22 cellular contexts compared by ENCODE assay signal in the genomic region with DNA sequence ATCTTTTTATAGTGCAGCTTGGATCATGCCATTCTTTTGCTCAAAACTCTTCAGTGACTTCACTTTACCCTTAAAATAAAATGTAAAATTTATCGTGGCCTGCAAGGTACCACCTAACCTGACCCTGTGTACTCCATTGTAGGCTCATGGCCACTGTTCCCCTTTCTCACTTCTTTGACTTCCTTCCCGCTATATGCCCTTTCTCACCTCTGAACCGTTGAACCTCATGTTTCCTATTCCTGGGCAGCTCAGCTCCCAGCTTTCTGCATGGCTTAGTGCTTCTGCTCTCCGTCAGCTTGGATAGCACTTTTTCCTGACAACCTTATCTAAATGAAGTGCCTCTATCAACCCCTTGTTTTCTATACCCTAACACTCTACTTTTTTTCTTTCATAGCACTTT.
DNase-seq lines count a peak whose midpoint lies in the region; ATAC-seq, FAIRE-seq and TF ChIP-seq lines count a peak whose summit lies in the region.
"Had no signal": no experiment of that assay in that cellular context is flagged by ENCODE, and none has a peak within 500 bp of the region (broad histone marks: within the 10 kb centered on the region; RNA-seq: fewer than 3 reads in every experiment).

No MANE protein-coding gene starts in this region.

- H3K36me3 Mint-ChIP-seq in MCF 10A (ENCODE audit: insufficient read depth, unreplicated experiment): peaks cover 92% of the 10 kb centered on the region
- H3K36me3 Mint-ChIP-seq in neural crest cell (ENCODE audit: low read depth): peaks cover 21% of the 10 kb centered on the region

- TF ChIP-seq POLR2A in HepG2 (IDR thresholded peaks at IDR 0.05; ENCODE audit: insufficient read depth in 1 of 2, low read depth in 2 of 2, low read length in 2 of 2): no peak

- no peak overlapping the region for H3K4me3 Mint-ChIP-seq in MCF 10A (ENCODE audit: unreplicated experiment)
- no peak overlapping the region for H3K4me3 Mint-ChIP-seq in neural crest cell
- H3K4me3 Mint-ChIP-seq: B cell; CD4-positive, CD25-positive, alpha-beta regulatory T cell; CD8-positive, alpha-beta T cell; HFFc6 had no signal

- TF ChIP-seq CTCF in MCF 10A (IDR thresholded peaks at IDR 0.05; ENCODE audit: unreplicated experiment) (no peak), mammary epithelial cell (conservative IDR thresholded peaks at IDR 0.05 in 1 of 2, IDR thresholded peaks at IDR 0.05 in 1 of 2; ENCODE audit: extremely low read depth in 1 of 2, insufficient read depth in 1 of 2, low read depth in 1 of 2, low read length in 2 of 2) (no peak), liver (IDR thresholded peaks at IDR 0.05; ENCODE audit: low read depth, low read length, missing input control) (no peak), HepG2 (CRISPR knock-in tag; IDR thresholded peaks at IDR 0.05) (no peak), neural crest cell (conservative IDR thresholded peaks at IDR 0.05) (no peak)

- ATAC-seq in HepG2: no peak
- ATAC-seq: CD8-positive, alpha-beta T cell had no signal

- no peak for TF ChIP-seq EP300 in HepG2 (IDR thresholded peaks at IDR 0.05; ENCODE audit: low read depth in 2 of 2, low read length in 2 of 2)
- no peak for TF ChIP-seq EP300 in HepG2 (CRISPR knock-in tag; IDR thresholded peaks at IDR 0.05; ENCODE audit: borderline replicate concordance)

- no peaks in the 10 kb centered on the region for H3K27me3 ChIP-seq in mammary epithelial cell (ENCODE audit: insufficient read depth, low read length)
- H3K27me3 ChIP-seq in liver (ENCODE audit: control insufficient read depth in 4 of 4, insufficient read depth in 4 of 4, low read length in 3 of 4): no peaks in the 10 kb centered on the region
- no peaks in the 10 kb centered on the region for H3K27me3 ChIP-seq in HepG2 (ENCODE audit: control insufficient read depth in 1 of 2, insufficient read depth in 2 of 2, low read length in 2 of 2)
- H3K27me3 ChIP-seq: BLaER1 had no signal

- BruUV-seq in MCF 10A (replicated peaks; lab: Mats Ljungman, UMichigan) (no TSS peak), mammary epithelial cell (replicated peaks; lab: Mats Ljungman, UMichigan) (no TSS peak), HepG2 (replicated peaks; lab: Mats Ljungman, UMichigan) (no TSS peak)

- POLR2A ChIA-PET in MCF 10A (lab: Yijun Ruan, JAX) (interaction anchor here (0.6 to 1.6 kb wide), 3 partner anchors 8 to 166 kb away, joined by 3 to 5 read pairs (median 3); no protein-coding TSS in a partner anchor), HepG2 (lab: Yijun Ruan, JAX) (no interaction called here)

- no peak for FAIRE-seq in HepG2 (lab: Jason Lieb, UNC)
- FAIRE-seq: A204.1, G401.6, GM12892, H54 had no signal

- H3K4me3 ChIP-seq in mammary epithelial cell (replicated peaks in 1 of 3; ENCODE audit: insufficient read depth in 1 of 3, low read depth in 2 of 3, low read length in 3 of 3) (no peak overlapping the region), liver (ENCODE audit: low read depth in 1 of 3, low read length in 3 of 3) (no peak overlapping the region), HepG2 (replicated peaks in 1 of 3; ENCODE audit: insufficient read depth in 1 of 3, low read depth in 2 of 3, low read length in 3 of 3) (no peak overlapping the region)
- H3K4me3 ChIP-seq: BLaER1, HAP-1 had no signal

- H3K9ac ChIP-seq in mammary epithelial cell (ENCODE audit: insufficient read depth, low read length): no peak overlapping the region
- no peak overlapping the region for H3K9ac ChIP-seq in liver (ENCODE audit: low read depth in 1 of 2, low read length in 2 of 2)
- H3K9ac ChIP-seq in HepG2 (ENCODE audit: insufficient read depth, low read depth, low read length): no peak overlapping the region
- H3K9ac ChIP-seq: BLaER1 had no signal

- H3K4me1 Mint-ChIP-seq in MCF 10A (ENCODE audit: insufficient read depth, unreplicated experiment): peaks cover 17% of the 10 kb centered on the region
- peaks cover 7% of the 10 kb centered on the region for H3K4me1 Mint-ChIP-seq in neural crest cell
- H3K4me1 Mint-ChIP-seq: B cell had no signal

- 93% methylated on average over 4 of the region's 4 CpGs for WGBS in mammary epithelial cell (ENCODE audit: low coverage, missing lambda C conversion rate)
- WGBS in liver: 70% methylated on average over 4 of the region's 4 CpGs
- WGBS in HepG2 (ENCODE audit: low lambda C conversion rate): 86% methylated on average over 4 of the region's 4 CpGs

- H3K27ac ChIP-seq in mammary epithelial cell (ENCODE audit: insufficient read depth, low read depth, low read length): no peak overlapping the region
- H3K27ac ChIP-seq in liver (ENCODE audit: low read depth in 1 of 2, low read length in 2 of 2): no peak overlapping the region
- H3K27ac ChIP-seq in HepG2 (ENCODE audit: extremely low read length, insufficient read depth, low read length): no peak overlapping the region
- H3K27ac ChIP-seq: 22Rv1, BLaER1, C4-2B had no signal

- in situ Hi-C loops in mammary epithelial cell (cut with MboI; ENCODE audit: low sequenced_read_pairs in 2 of 2): no loop called here
- in situ Hi-C loops in HepG2 (cut with HindIII; ENCODE audit: extremely low pct_ligation_motif_present, low pct_unique_long_range_greater_than_20kb): no loop called here

- H3K27ac Mint-ChIP-seq in MCF 10A (ENCODE audit: low read depth, unreplicated experiment) (peak overlapping the region; percentile 0), neural crest cell (ENCODE audit: unreplicated experiment) (peak overlapping the region; percentile 45)
- H3K27ac Mint-ChIP-seq: B cell; CD8-positive, alpha-beta T cell; HFFc6 had no signal

- H3K79me2 ChIP-seq in mammary epithelial cell (ENCODE audit: insufficient read depth, low read length) (peaks cover 69% of the 10 kb centered on the region), HepG2 (ENCODE audit: insufficient read depth, low read length) (no peaks in the 10 kb centered on the region)

- dilution Hi-C loops in mammary epithelial cell (cut with HindIII; ENCODE audit: low sequenced_read_pairs): no loop called here

- no peak for DNase-seq in MCF 10A (ENCODE audit: unreplicated experiment)
- no peak for DNase-seq in mammary epithelial cell
- no peak for DNase-seq in HepG2 (ENCODE audit: low spot score)
- no peak for DNase-seq in neural crest cell (ENCODE audit: low read depth, low spot score)
- DNase-seq in NCI-H2227 treated with DMSO at 0.1 percent for 48 hours (lab: John Stamatoyannopoulos, UW): no peak
- DNase-seq: Caco-2; CD4-positive, CD25-positive, alpha-beta regulatory T cell; CD8-positive, alpha-beta T cell; DMS153; DND-41; GOT3; HFFc6 had no signal

- H3K9me3 ChIP-seq in mammary epithelial cell (replicated peaks; ENCODE audit: insufficient read depth, low read length) (no peaks in the 10 kb centered on the region), liver (ENCODE audit: control insufficient read depth in 4 of 4, low read length in 3 of 4) (no peaks in the 10 kb centered on the region), HepG2 (ENCODE audit: low read length) (no peaks in the 10 kb centered on the region)
- H3K9me3 ChIP-seq: BLaER1, Caco-2, HAP-1 had no signal

- H3K27me3 Mint-ChIP-seq in MCF 10A (ENCODE audit: insufficient read depth, unreplicated experiment) (no peaks in the 10 kb centered on the region), neural crest cell (ENCODE audit: low read depth) (no peaks in the 10 kb centered on the region)
- H3K27me3 Mint-ChIP-seq: CD4-positive, CD25-positive, alpha-beta regulatory T cell had no signal

- H3K4me2 ChIP-seq in mammary epithelial cell (ENCODE audit: insufficient read depth, low read depth, low read length) (no peak overlapping the region), HepG2 (ENCODE audit: low read depth, low read length) (no peak overlapping the region)
- H3K4me2 ChIP-seq: BLaER1 had no signal

- no peaks in the 10 kb centered on the region for H4K20me1 ChIP-seq in mammary epithelial cell (ENCODE audit: insufficient read depth, low read length)
- H4K20me1 ChIP-seq in HepG2 (ENCODE audit: insufficient read depth, low read length): no peaks in the 10 kb centered on the region
- H4K20me1 ChIP-seq: BLaER1 had no signal

- no peak for TF ChIP-seq RAD21 in liver (IDR thresholded peaks at IDR 0.05)
- no peak for TF ChIP-seq RAD21 in HepG2 (CRISPR knock-in tag; IDR thresholded peaks at IDR 0.05)

- H3K4me1 ChIP-seq in mammary epithelial cell (ENCODE audit: insufficient read depth, low read length) (no peaks in the 10 kb centered on the region), liver (ENCODE audit: control insufficient read depth in 4 of 4, insufficient read depth in 4 of 4, low read length in 3 of 4) (no peaks in the 10 kb centered on the region), HepG2 (ENCODE audit: insufficient read depth, low read length) (no peaks in the 10 kb centered on the region)
- H3K4me1 ChIP-seq: BLaER1, Caco-2 had no signal

- no peaks in the 10 kb centered on the region for H3K9me3 Mint-ChIP-seq in MCF 10A (ENCODE audit: unreplicated experiment)
- H3K9me3 Mint-ChIP-seq in neural crest cell: no peaks in the 10 kb centered on the region
- H3K9me3 Mint-ChIP-seq: CD8-positive, alpha-beta T cell; HFFc6 had no signal

- peaks cover 23% of the 10 kb centered on the region for H3K36me3 ChIP-seq in mammary epithelial cell (ENCODE audit: insufficient read depth, low read length)
- peaks cover 0 to 4% (median 0%) of the 10 kb centered on the region in 4 donors for H3K36me3 ChIP-seq in liver (ENCODE audit: control insufficient read depth in 4 of 4, insufficient read depth in 3 of 4, low read depth in 1 of 4, low read length in 3 of 4)
- peaks cover 4 to 9% of the 10 kb centered on the region in 2 experiments; a peak in 3 of 5 replicates for H3K36me3 ChIP-seq in HepG2 (replicated peaks in 1 of 2; ENCODE audit: control insufficient read depth in 1 of 2, insufficient read depth in 2 of 2, low read length in 2 of 2)

- CTCF ChIA-PET in MCF 10A (lab: Yijun Ruan, JAX) (interaction anchor here (0.7 to 1.9 kb wide), 5 partner anchors 8 to 189 kb away, joined by 3 to 10 read pairs (median 4); no protein-coding TSS in a partner anchor), mammary epithelial cell (lab: Charles Lee; ENCODE audit: low non-redundant PET) (no interaction called here), HepG2 (lab: Yijun Ruan, JAX; ENCODE audit: low intra/inter-chr PET ratio, low total read pairs) (no interaction called here)

- intact Hi-C loops in MCF 10A (cut with micrococcal nuclease): no loop called here
- intact Hi-C loops in mammary epithelial cell (cut with micrococcal nuclease): no loop called here
- intact Hi-C loops in HepG2 (cut with micrococcal nuclease; ENCODE audit: unreplicated experiment): no loop called here

- H2AFZ ChIP-seq in mammary epithelial cell (ENCODE audit: low read depth, low read length) (no peak overlapping the region), HepG2 (ENCODE audit: low read length) (no peak overlapping the region)

TF ChIP-seq in liver, 16 proteins besides CTCF, POLR2A, EP300 and RAD21 (continues in another document):
- no peak for TF ChIP-seq SP1 (IDR thresholded peaks at IDR 0.05)
- TF ChIP-seq, protein P1, sequence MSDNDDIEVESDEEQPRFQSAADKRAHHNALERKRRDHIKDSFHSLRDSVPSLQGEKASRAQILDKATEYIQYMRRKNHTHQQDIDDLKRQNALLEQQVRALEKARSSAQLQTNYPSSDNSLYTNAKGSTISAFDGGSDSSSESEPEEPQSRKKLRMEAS (IDR thresholded peaks at IDR 0.05): no peak

TF ChIP-seq in HepG2, 621 proteins besides CTCF, POLR2A, EP300 and RAD21 (continues in another document):
- no peak for TF ChIP-seq NFATC3 (CRISPR knock-in tag; IDR thresholded peaks at IDR 0.05)
